13 cellular contexts compared by ENCODE assay signal in the genomic region with DNA sequence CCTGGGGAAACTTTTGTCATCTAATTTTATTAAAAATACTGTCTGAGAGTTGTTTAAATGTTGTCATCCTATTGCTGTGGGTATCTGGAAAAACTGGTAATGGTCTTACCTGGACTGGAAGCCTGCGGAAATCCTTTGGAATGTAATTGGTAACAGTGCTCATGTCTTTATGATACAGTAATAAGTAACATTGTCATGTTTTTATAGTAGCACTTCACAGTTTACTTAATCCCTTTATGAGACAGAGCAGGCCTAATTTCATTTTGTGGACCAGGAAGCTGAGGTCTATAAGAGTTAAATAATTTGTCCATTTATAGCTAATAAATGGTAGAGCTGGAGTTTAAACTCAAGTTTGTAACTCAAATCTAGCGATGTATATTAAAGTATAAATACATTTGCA.
DNase-seq lines count a peak whose midpoint lies in the region; ATAC-seq and TF ChIP-seq lines count a peak whose summit lies in the region.
"Had no signal": no experiment of that assay in that cellular context is flagged by ENCODE, and none has a peak within 500 bp of the region (broad histone marks: within the 10 kb centered on the region; RNA-seq: fewer than 3 reads in every experiment).

No MANE protein-coding gene starts in this region.

- peak overlapping the region; percentile 90 for H3K27ac ChIP-seq in cardiac muscle cell
- no peak overlapping the region for H3K27ac ChIP-seq in right cardiac atrium (ENCODE audit: low read length)
- H3K27ac ChIP-seq in skeletal muscle tissue (ENCODE audit: low read depth, low read length), result peak overlapping the region; percentile 55
- no peak overlapping the region for H3K27ac ChIP-seq in RWPE1
- no peak overlapping the region for H3K27ac ChIP-seq in left lung
- H3K27ac ChIP-seq: 22Rv1, BLaER1 had no signal

- no peak overlapping the region for H3K27ac Mint-ChIP-seq in osteocyte (ENCODE audit: unreplicated experiment)
- H3K27ac Mint-ChIP-seq: CD4-positive, CD25-positive, alpha-beta regulatory T cell; HFFc6 had no signal

- no peak overlapping the region for H3K4me3 Mint-ChIP-seq in osteocyte (ENCODE audit: unreplicated experiment)
- H3K4me3 Mint-ChIP-seq: CD4-positive, CD25-positive, alpha-beta regulatory T cell; HFFc6 had no signal

- CTCF ChIA-PET in RWPE1 (lab: Yijun Ruan, JAX), result no interaction called here

- H3K36me3 Mint-ChIP-seq in osteocyte (ENCODE audit: unreplicated experiment), result peaks cover 2% of the 10 kb centered on the region
- H3K36me3 Mint-ChIP-seq: CD4-positive, CD25-positive, alpha-beta regulatory T cell had no signal

- peaks cover 7% of the 10 kb centered on the region for H3K9me3 Mint-ChIP-seq in osteocyte (ENCODE audit: unreplicated experiment)
- H3K9me3 Mint-ChIP-seq: HFFc6 had no signal

- intact Hi-C loops in right cardiac atrium (cut with DNase I) (no loop called here), mucosa of descending colon (cut with DNase I, micrococcal nuclease) (no loop called here), left lung (cut with DNase I) (no loop called here)

- ATAC-seq in right cardiac atrium (no peak), mucosa of descending colon (peak; percentile 25), left lung (no peak)

- 98% methylated on average over 2 of the region's 2 CpGs for WGBS in right cardiac atrium

- H3K9me3 ChIP-seq in cardiac muscle cell (ENCODE audit: low read depth) (peaks cover 6% of the 10 kb centered on the region), right cardiac atrium (ENCODE audit: control insufficient read depth, low read length) (no peaks in the 10 kb centered on the region), mucosa of descending colon (no peaks in the 10 kb centered on the region), skeletal muscle tissue (ENCODE audit: control insufficient read depth in 3 of 3, low read length in 3 of 3) (no peaks in the 10 kb centered on the region), left lung (no peaks in the 10 kb centered on the region)

- H3K4me3 ChIP-seq in cardiac muscle cell (no peak overlapping the region), right cardiac atrium (ENCODE audit: low read length) (no peak overlapping the region), mucosa of descending colon (no peak overlapping the region), skeletal muscle tissue (ENCODE audit: low read length in 3 of 3) (peak overlapping the region in 1 of 3 donors; percentile 14), left lung (no peak overlapping the region)
- H3K4me3 ChIP-seq: BLaER1 had no signal

- no peaks in the 10 kb centered on the region for H3K36me3 ChIP-seq in cardiac muscle cell
- no peaks in the 10 kb centered on the region for H3K36me3 ChIP-seq in mucosa of descending colon (ENCODE audit: low read depth)
- H3K36me3 ChIP-seq in skeletal muscle tissue (ENCODE audit: control insufficient read depth in 3 of 3, insufficient read depth in 3 of 3, low read length in 3 of 3), result no peaks in the 10 kb centered on the region
- H3K36me3 ChIP-seq in left lung, result no peaks in the 10 kb centered on the region
- H3K36me3 ChIP-seq: BLaER1 had no signal

- peaks cover 9% of the 10 kb centered on the region for H3K27me3 Mint-ChIP-seq in osteocyte (ENCODE audit: unreplicated experiment)

- H3K4me1 ChIP-seq in cardiac muscle cell (ENCODE audit: low read depth) (peaks cover 14% of the 10 kb centered on the region), right cardiac atrium (ENCODE audit: control insufficient read depth, insufficient read depth, low read length) (no peaks in the 10 kb centered on the region), mucosa of descending colon (ENCODE audit: low read depth) (no peaks in the 10 kb centered on the region), skeletal muscle tissue (ENCODE audit: control insufficient read depth in 3 of 3, insufficient read depth in 3 of 3, low read length in 3 of 3) (peaks cover 4 to 12% (median 10%) of the 10 kb centered on the region in 3 donors), left lung (no peaks in the 10 kb centered on the region)
- H3K4me1 ChIP-seq: BLaER1 had no signal

- peaks cover 15% of the 10 kb centered on the region for H3K4me1 Mint-ChIP-seq in osteocyte (ENCODE audit: unreplicated experiment)
- H3K4me1 Mint-ChIP-seq: CD4-positive, CD25-positive, alpha-beta regulatory T cell had no signal

- peak overlapping the region in 1 of 3 donors; percentile 73 for H3K9ac ChIP-seq in skeletal muscle tissue (ENCODE audit: low read depth in 1 of 3, low read length in 3 of 3)
- H3K9ac ChIP-seq: BLaER1 had no signal

- H3K27me3 ChIP-seq in cardiac muscle cell (no peaks in the 10 kb centered on the region), right cardiac atrium (ENCODE audit: control insufficient read depth, insufficient read depth) (no peaks in the 10 kb centered on the region), skeletal muscle tissue (ENCODE audit: control insufficient read depth in 3 of 3, insufficient read depth in 3 of 3, low read length in 3 of 3) (no peaks in the 10 kb centered on the region), left lung (no peaks in the 10 kb centered on the region)
- H3K27me3 ChIP-seq: BLaER1 had no signal

- POLR2A ChIA-PET in RWPE1 (lab: Yijun Ruan, JAX; ENCODE audit: low non-redundant PET), result no interaction called here

- DNase-seq in cardiac muscle cell (ENCODE audit: low read depth in 1 of 2, low spot score in 1 of 2), result no peak
- DNase-seq in right cardiac atrium, result no peak
- no peak for DNase-seq in mucosa of descending colon
- no peak for DNase-seq in osteocyte (ENCODE audit: extremely low spot score, unreplicated experiment)
- no peak for DNase-seq in RWPE1 (ENCODE audit: low spot score)
- DNase-seq in left lung, result no peak
- DNase-seq: CD4-positive, CD25-positive, alpha-beta regulatory T cell; GF-D8; HCEC 1CT; HFFc6 had no signal

- TF ChIP-seq CTCF in cardiac muscle cell (IDR thresholded peaks at IDR 0.05; ENCODE audit: low read depth, low read length) (no peak), mucosa of descending colon (IDR thresholded peaks at IDR 0.05) (no peak), osteocyte (IDR thresholded peaks at IDR 0.05) (no peak), RWPE1 (conservative IDR thresholded peaks at IDR 0.05; ENCODE audit: low read depth) (no peak), left lung (IDR thresholded peaks at IDR 0.05) (no peak)

Comparison
In these comparisons a context has a peak if more than half of its experiments do, and no peak if none do; other contexts are left out.
1. H3K27ac ChIP-seq: peak in cardiac muscle cell (single experiment) and skeletal muscle tissue (single experiment); none in right cardiac atrium (single experiment), RWPE1 (single experiment) and left lung (0 of 2).